Comparison of ENCODE assay signal across 15 cellular contexts in the genomic region with DNA sequence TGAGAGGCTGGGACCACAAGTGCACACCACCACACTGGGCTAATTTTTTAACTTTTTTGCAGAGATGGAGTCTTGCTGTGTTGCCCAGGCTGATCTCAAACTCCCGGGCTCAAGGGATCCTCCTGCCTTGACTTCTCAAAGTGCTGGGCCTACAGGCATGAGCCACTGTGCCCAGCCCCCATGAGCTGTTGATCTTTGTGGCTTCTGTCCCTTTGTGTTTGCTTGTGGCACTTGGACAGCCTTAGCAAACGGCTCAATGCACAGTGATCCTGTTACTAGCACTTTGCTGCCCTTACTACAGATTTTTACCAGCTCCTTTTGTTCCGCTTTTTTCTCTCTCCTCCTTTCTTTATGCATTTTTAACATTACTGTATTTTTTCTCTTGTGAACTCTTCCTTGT.
"Had no signal": no experiment of that assay in that cellular context is flagged by ENCODE, and none has a peak within 500 bp of the region (broad histone marks: within the 10 kb centered on the region; RNA-seq: fewer than 3 reads in every experiment).

No MANE protein-coding gene starts in this region.

- H3K9me3 Mint-ChIP-seq: activated CD8-positive, alpha-beta T cell treated with anti-CD3 and anti-CD28 coated beads for 36 hours; activated naive CD4-positive, alpha-beta T cell treated with anti-CD3 and anti-CD28 coated beads for 36 hours; activated T-helper 1 cell treated with anti-CD3 and anti-CD28 coated beads, Interleukin-12 subunit alpha, Interleukin-12 subunit beta, Interleukin-2, Interleukin-4 antibody, amounts not matched to agents 30 ng/mL and 10 ng/mL and 1 ng/mL, durations not matched to agents 14 hours and 24 hours and 36 hours; endodermal cell; naive B cell had no signal

- H3K27me3 Mint-ChIP-seq: activated CD4-positive, alpha-beta T cell treated with anti-CD3 and anti-CD28 coated beads for 36 hours; activated CD8-positive, alpha-beta T cell treated with anti-CD3 and anti-CD28 coated beads for 36 hours; naive B cell had no signal

- DNase-seq: activated CD4-positive, alpha-beta T cell treated with anti-CD3 and anti-CD28 coated beads for 36 hours; activated CD8-positive, alpha-beta memory T cell treated with anti-CD3 and anti-CD28 coated beads, Interleukin-2, amount 50 U/mL, for 4 hours; activated CD8-positive, alpha-beta T cell treated with anti-CD3 and anti-CD28 coated beads for 36 hours; activated naive CD4-positive, alpha-beta T cell treated with anti-CD3 and anti-CD28 coated beads for 36 hours; central memory CD4-positive, alpha-beta T cell; endodermal cell; erythroblast; hypothalamus; naive B cell; occipital lobe; psoas muscle; stimulated activated CD4-positive, alpha-beta T cell treated with anti-CD3 and anti-CD28 coated beads, Interleukin-12 subunit alpha, Interleukin-12 subunit beta, amount 100 ng/mL, for 4 hours; stimulated activated naive CD8-positive, alpha-beta T cell treated with anti-CD3 and anti-CD28 coated beads, Interleukin-15, Interleukin-2, amounts not matched to agents 100 U/mL and 50 U/mL, for 24 hours had no signal

- H3K4me1 Mint-ChIP-seq: activated CD4-positive, alpha-beta T cell treated with anti-CD3 and anti-CD28 coated beads for 36 hours; naive B cell had no signal

- H3K27ac Mint-ChIP-seq: activated CD4-positive, alpha-beta T cell treated with anti-CD3 and anti-CD28 coated beads for 36 hours; activated CD8-positive, alpha-beta T cell treated with anti-CD3 and anti-CD28 coated beads for 36 hours; activated naive CD4-positive, alpha-beta T cell treated with anti-CD3 and anti-CD28 coated beads for 36 hours; activated T-helper 1 cell treated with anti-CD3 and anti-CD28 coated beads, Interleukin-12 subunit alpha, Interleukin-12 subunit beta, Interleukin-2, Interleukin-4 antibody, amounts not matched to agents 30 ng/mL and 10 ng/mL and 1 ng/mL, durations not matched to agents 14 hours and 24 hours and 36 hours; endodermal cell had no signal

- H3K4me3 ChIP-seq: lung, psoas muscle had no signal

- H3K27ac ChIP-seq: psoas muscle had no signal

- H3K36me3 Mint-ChIP-seq: naive B cell had no signal

- H3K4me3 Mint-ChIP-seq: activated CD4-positive, alpha-beta T cell treated with anti-CD3 and anti-CD28 coated beads for 36 hours; activated CD8-positive, alpha-beta T cell treated with anti-CD3 and anti-CD28 coated beads for 36 hours; activated naive CD4-positive, alpha-beta T cell treated with anti-CD3 and anti-CD28 coated beads for 36 hours; activated T-helper 1 cell treated with anti-CD3 and anti-CD28 coated beads, Interleukin-12 subunit alpha, Interleukin-12 subunit beta, Interleukin-2, Interleukin-4 antibody, amounts not matched to agents 30 ng/mL and 10 ng/mL and 1 ng/mL, durations not matched to agents 14 hours and 24 hours and 36 hours; endodermal cell; naive B cell had no signal
